ENCODE assay signal across 8 cellular contexts in genomic region chr1:84574936-84575335, GRCh38. TPM values are rescaled to one million over a fixed set of nuclear protein-coding genes. Genes with fewer than 3 reads are reported as not detected.
DNase-seq lines count a peak whose midpoint lies in the region; ATAC-seq, FAIRE-seq and TF ChIP-seq lines count a peak whose summit lies in the region.

No MANE protein-coding gene starts in this region.

- ATAC-seq in GM21390 (IDR thresholded peaks at IDR 0.05; ENCODE audit: unreplicated experiment) (no peak), mucosa of descending colon (no peak)

- peaks cover 18% of the 10 kb centered on the region for H3K79me2 ChIP-seq in OCI-LY3 (ENCODE audit: low read length)
- H3K79me2 ChIP-seq in endothelial cell of umbilical vein (ENCODE audit: control insufficient read depth, insufficient read depth, low read length): no peaks in the 10 kb centered on the region

- intact Hi-C loops in endothelial cell of umbilical vein (cut with micrococcal nuclease) (loop anchor here (1.0 to 5.0 kb wide), 4 partner anchors 24 to 752 kb away; no protein-coding TSS in a partner anchor), mucosa of descending colon (cut with DNase I, micrococcal nuclease) (no loop called here)

- H3K4me1 ChIP-seq in OCI-LY3 (ENCODE audit: low read length) (peaks cover 12% of the 10 kb centered on the region), endothelial cell of umbilical vein (ENCODE audit: control insufficient read depth, extremely low read depth, insufficient read depth, low read length) (peaks cover 17% of the 10 kb centered on the region), mucosa of descending colon (ENCODE audit: low read depth) (peaks cover 7% of the 10 kb centered on the region)

- H3K36me3 ChIP-seq in OCI-LY3 (replicated peaks; ENCODE audit: low read depth, low read length) (peaks cover 5% of the 10 kb centered on the region), endothelial cell of umbilical vein (ENCODE audit: control insufficient read depth in 2 of 2, extremely low read depth in 1 of 2, insufficient read depth in 2 of 2, low read length in 2 of 2) (no peaks in the 10 kb centered on the region), mucosa of descending colon (ENCODE audit: low read depth) (no peaks in the 10 kb centered on the region)

- H3K27me3 ChIP-seq in OCI-LY3 (ENCODE audit: low read depth, low read length) (no peaks in the 10 kb centered on the region), endothelial cell of umbilical vein (ENCODE audit: control insufficient read depth in 2 of 2, insufficient read depth in 2 of 2, low read length in 2 of 2) (no peaks in the 10 kb centered on the region)

- H3K4me3 Mint-ChIP-seq in progenitor cell of endocrine pancreas (ENCODE audit: low read depth): peak overlapping the region; percentile 93

- DNase-seq in endothelial cell of umbilical vein (ENCODE audit: low read depth, low spot score): no peak
- no peak for DNase-seq in progenitor cell of endocrine pancreas (ENCODE audit: low spot score, unreplicated experiment)
- no peak for DNase-seq in NCI-H2081 treated with DMSO at 0.1 percent for 48 hours (lab: John Stamatoyannopoulos, UW)
- no peak for DNase-seq in stimulated activated naive CD4-positive, alpha-beta T cell (lab: John Stamatoyannopoulos, UW)
- no peak for DNase-seq in mucosa of descending colon

- H3K9me3 Mint-ChIP-seq in progenitor cell of endocrine pancreas (ENCODE audit: low read depth): peaks cover 3% of the 10 kb centered on the region

- peak; percentile 12 for FAIRE-seq in endothelial cell of umbilical vein (lab: Jason Lieb, UNC)

- no TSS peak for BruUV-seq in endothelial cell of umbilical vein (replicated peaks; lab: Mats Ljungman, UMichigan)

- H3K36me3 Mint-ChIP-seq in progenitor cell of endocrine pancreas (ENCODE audit: insufficient read depth): peaks cover 3% of the 10 kb centered on the region

- TF ChIP-seq POLR2A in endothelial cell of umbilical vein (IDR thresholded peaks at IDR 0.05; ENCODE audit: low read depth, low read length): no peak

- H3K4me3 ChIP-seq in GM12875 (ENCODE audit: low read depth, low read length) (peak overlapping the region; percentile 52), OCI-LY3 (ENCODE audit: low read length) (peak overlapping the region; percentile 95), endothelial cell of umbilical vein (replicated peaks in 1 of 3; ENCODE audit: insufficient read depth in 1 of 3, low read depth in 1 of 3, low read length in 3 of 3) (peak overlapping the region in 1 of 3 experiments; percentile 64), mucosa of descending colon (no peak overlapping the region)

- H3K27ac ChIP-seq in OCI-LY3 (ENCODE audit: low read length): peak overlapping the region; percentile 67
- no peak overlapping the region for H3K27ac ChIP-seq in endothelial cell of umbilical vein (ENCODE audit: insufficient read depth, low read depth, low read length)

- H3K9ac ChIP-seq in OCI-LY3 (ENCODE audit: low read length) (peak overlapping the region; percentile 92), endothelial cell of umbilical vein (replicated peaks; ENCODE audit: extremely low read depth, insufficient read depth, low read length) (no peak overlapping the region)

- H2AFZ ChIP-seq in OCI-LY3 (ENCODE audit: low read depth, low read length) (peak overlapping the region; percentile 84; the same call in 1 of the 2 replicates), endothelial cell of umbilical vein (ENCODE audit: low read depth, low read length) (peak overlapping the region; percentile 100)

- POLR2A ChIA-PET in endothelial cell of umbilical vein (lab: Charles Lee): interaction anchor here (1.9 kb wide), 1 partner anchor 8 kb away, joined by 5 read pairs; no protein-coding TSS in a partner anchor

- no peak for TF ChIP-seq CTCF in GM12875 (IDR thresholded peaks at IDR 0.05; ENCODE audit: borderline replicate concordance, insufficient read depth, low read depth, low read length)
- no peak for TF ChIP-seq CTCF in OCI-LY3 (IDR thresholded peaks at IDR 0.05; ENCODE audit: low read depth, low read length)
- no peak for TF ChIP-seq CTCF in endothelial cell of umbilical vein (IDR thresholded peaks at IDR 0.05; ENCODE audit: extremely low read depth in 1 of 2, insufficient read depth in 1 of 2, low read depth in 1 of 2, low read length in 2 of 2)
- TF ChIP-seq CTCF in progenitor cell of endocrine pancreas (IDR thresholded peaks at IDR 0.05; ENCODE audit: unreplicated experiment): no peak
- no peak for TF ChIP-seq CTCF in mucosa of descending colon (IDR thresholded peaks at IDR 0.05)

- H3K4me1 Mint-ChIP-seq in progenitor cell of endocrine pancreas (ENCODE audit: low read depth): peaks cover 33% of the 10 kb centered on the region

- CTCF ChIA-PET in endothelial cell of umbilical vein (lab: Charles Lee): interaction anchor here (1.4 to 2.4 kb wide), 3 partner anchors 26 to 132 kb away, joined by 4 to 15 read pairs (median 6); partner anchors contain the start of genes GNG5 and SPATA1

- H3K27ac Mint-ChIP-seq in progenitor cell of endocrine pancreas: peak overlapping the region; percentile 98

- H3K4me2 ChIP-seq in OCI-LY3 (ENCODE audit: low read length) (peak overlapping the region; percentile 100), endothelial cell of umbilical vein (ENCODE audit: insufficient read depth, low read length) (peak overlapping the region; percentile 91)

- no peaks in the 10 kb centered on the region for H4K20me1 ChIP-seq in OCI-LY3 (ENCODE audit: insufficient read depth, low read length)
- no peaks in the 10 kb centered on the region for H4K20me1 ChIP-seq in endothelial cell of umbilical vein (replicated peaks; ENCODE audit: control insufficient read depth, extremely low read depth, insufficient read depth, low read length)

- no peaks in the 10 kb centered on the region for H3K9me1 ChIP-seq in endothelial cell of umbilical vein (replicated peaks; ENCODE audit: control insufficient read depth, extremely low read depth, insufficient read depth, low read length)

- no peaks in the 10 kb centered on the region for H3K27me3 Mint-ChIP-seq in progenitor cell of endocrine pancreas

- dilution Hi-C loops in endothelial cell of umbilical vein (cut with MboI; ENCODE audit: extremely low pct_ligation_motif_present, low sequenced_read_pairs): no loop called here

- H3K9me3 ChIP-seq in OCI-LY3 (ENCODE audit: insufficient read depth, low read length): no peaks in the 10 kb centered on the region
- no peaks in the 10 kb centered on the region for H3K9me3 ChIP-seq in endothelial cell of umbilical vein (replicated peaks; ENCODE audit: control insufficient read depth, insufficient read depth, low read length)
- no peaks in the 10 kb centered on the region for H3K9me3 ChIP-seq in mucosa of descending colon

TF ChIP-seq in endothelial cell of umbilical vein, 7 proteins besides CTCF, POLR2A, EP300 and RAD21:
- no peak for TF ChIP-seq JUN (IDR thresholded peaks at IDR 0.05; ENCODE audit: borderline replicate concordance, insufficient read depth, insufficient read length, low read depth)
- no peak for TF ChIP-seq EZH2 (IDR thresholded peaks at IDR 0.05; ENCODE audit: borderline replicate concordance, low read depth, low read length, severe bottlenecking)
- no peak for TF ChIP-seq POLR2AphosphoS5 (IDR thresholded peaks at IDR 0.05; ENCODE audit: insufficient read depth, low read depth, low read length)
- TF ChIP-seq MAX (IDR thresholded peaks at IDR 0.05; ENCODE audit: insufficient read depth, insufficient read length): no peak
- no peak for TF ChIP-seq MYC (IDR thresholded peaks at IDR 0.05; ENCODE audit: low read depth, low read length)
- TF ChIP-seq FOS (IDR thresholded peaks at IDR 0.05; ENCODE audit: borderline replicate concordance, insufficient read depth, low read length): no peak
- TF ChIP-seq GATA2 (IDR thresholded peaks at IDR 0.05; ENCODE audit: insufficient read depth, insufficient read length, low read depth, low read length): no peak

RNA-seq across cellular contexts. Expression of gene CTBS, which starts 0.7 kb away (rescaled TPM):
- total RNA-seq in endothelial cell of umbilical vein: 10.7 and 14.3 TPM in 2 replicates
- polyA plus RNA-seq in endothelial cell of umbilical vein: 9.0 and 11.4 TPM in 2 replicates
- polyA plus RNA-seq in endothelial cell of umbilical vein (2011; cell fraction: cytosol; rRNA removed): 9.5 and 11.5 TPM in 2 replicates
- polyA plus RNA-seq in endothelial cell of umbilical vein (2011; cell fraction: nucleus; rRNA removed): 7.0 and 7.9 TPM in 2 replicates
- 8.8 and 12.0 TPM in 2 replicates for polyA plus RNA-seq in endothelial cell of umbilical vein (2012)
- 10.8 and 13.0 TPM in 2 replicates for polyA minus RNA-seq in endothelial cell of umbilical vein
- 1.3 TPM for polyA minus RNA-seq in endothelial cell of umbilical vein (2011; cell fraction: cytosol; rRNA and poly(A)+ RNA removed)
- polyA minus RNA-seq in endothelial cell of umbilical vein (2011; cell fraction: nucleus; rRNA and poly(A)+ RNA removed): 15.4 and 17.1 TPM in 2 replicates
- 10.1 and 10.8 TPM in 2 replicates for total RNA-seq in progenitor cell of endocrine pancreas
- total RNA-seq in mucosa of descending colon: 10 to 100 TPM; 15.9 to 25.4 (median 23.3) TPM
